ENCODE assay signal across 22 cellular contexts in the genomic region with DNA sequence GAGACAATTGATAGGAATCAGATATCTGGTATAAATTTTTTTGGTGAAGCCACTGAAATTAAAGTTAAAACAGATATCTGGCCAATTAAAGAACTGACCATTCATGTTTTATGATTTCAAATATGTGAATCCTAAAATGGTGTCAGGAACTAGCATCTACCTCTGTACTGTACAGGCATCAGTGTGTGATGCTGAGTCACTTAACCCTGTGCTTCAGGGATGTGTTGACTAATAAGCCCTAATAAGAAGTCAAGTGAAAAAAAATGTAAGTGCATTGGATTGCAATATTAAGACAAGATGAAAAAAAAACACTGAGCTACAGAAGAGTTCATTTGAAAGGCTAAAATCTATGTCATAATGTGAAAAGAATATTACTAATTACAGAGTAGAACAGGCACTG. TPM values are rescaled to one million over a fixed set of nuclear protein-coding genes. Genes with fewer than 3 reads are reported as not detected.
"Had no signal": no experiment of that assay in that cellular context is flagged by ENCODE, and none has a peak within 500 bp of the region (broad histone marks: within the 10 kb centered on the region; RNA-seq: fewer than 3 reads in every experiment).

No MANE protein-coding gene starts in this region.

- H3K4me3 ChIP-seq: body of pancreas, uterus had no signal

- DNase-seq: activated CD4-positive, alpha-beta T cell treated with anti-CD3 and anti-CD28 coated beads for 36 hours; activated CD4-positive, CD25-positive, alpha-beta regulatory T cell; activated CD8-positive, alpha-beta memory T cell treated with anti-CD3 and anti-CD28 coated beads, Interleukin-2, amount 10 ng/mL, durations not matched to agents 7 days and 5 days; activated CD8-positive, alpha-beta T cell treated with anti-CD3 and anti-CD28 coated beads, Interleukin-2, amount 10 ng/mL, durations not matched to agents 7 days and 5 days; activated naive CD4-positive, alpha-beta T cell; activated T-cell treated with anti-CD3 and anti-CD28 coated beads, Interleukin-2, amount 50 U/mL, for 72 hours; anterior cingulate cortex; body of pancreas; foreskin melanocyte; islet precursor cell; left cardiac atrium; left ventricle myocardium superior; small intestine; stimulated activated CD4-positive, alpha-beta T cell treated with anti-CD3 and anti-CD28 coated beads, Interleukin-4, amount 100 ng/mL, for 24 hours; stimulated activated CD8-positive, alpha-beta memory T cell treated with anti-CD3 and anti-CD28 coated beads, Interleukin-4, amount 100 ng/mL, for 48 hours; stimulated activated naive CD8-positive, alpha-beta T cell treated with anti-CD3 and anti-CD28 coated beads, Interleukin-15, amount 100 ng/mL, for 72 hours; substantia nigra; uterus had no signal

- H3K9me3 ChIP-seq: body of pancreas, uterus had no signal

- H3K4me1 ChIP-seq: body of pancreas, uterus had no signal

- H3K27ac ChIP-seq: body of pancreas, uterus had no signal

- H3K27me3 ChIP-seq: body of pancreas, uterus had no signal

- H3K36me3 ChIP-seq: uterus had no signal

RNA-seq across cellular contexts. Expression of gene UNC80, which starts 9.1 kb away (rescaled TPM):
- total RNA-seq: activated CD4-positive, alpha-beta T cell treated with anti-CD3 and anti-CD28 coated beads for 36 hours; activated CD8-positive, alpha-beta memory T cell treated with anti-CD3 and anti-CD28 coated beads, Interleukin-2, amount 10 ng/mL, durations not matched to agents 7 days and 5 days; activated CD8-positive, alpha-beta T cell treated with anti-CD3 and anti-CD28 coated beads, Interleukin-2, amount 10 ng/mL, durations not matched to agents 7 days and 5 days; activated naive CD4-positive, alpha-beta T cell treated with anti-CD3 and anti-CD28 coated beads, Interleukin-2, amount 50 U/mL, for 72 hours; activated T-cell treated with anti-CD3 and anti-CD28 coated beads, Interleukin-2, amount 50 U/mL, for 72 hours; endothelial cell of umbilical vein; left ventricle myocardium superior; osteocyte; posterior vena cava had no signal
- polyA plus RNA-seq: endothelial cell of umbilical vein had no signal
